ENCODE assay signal across 11 cellular contexts in the genomic region with DNA sequence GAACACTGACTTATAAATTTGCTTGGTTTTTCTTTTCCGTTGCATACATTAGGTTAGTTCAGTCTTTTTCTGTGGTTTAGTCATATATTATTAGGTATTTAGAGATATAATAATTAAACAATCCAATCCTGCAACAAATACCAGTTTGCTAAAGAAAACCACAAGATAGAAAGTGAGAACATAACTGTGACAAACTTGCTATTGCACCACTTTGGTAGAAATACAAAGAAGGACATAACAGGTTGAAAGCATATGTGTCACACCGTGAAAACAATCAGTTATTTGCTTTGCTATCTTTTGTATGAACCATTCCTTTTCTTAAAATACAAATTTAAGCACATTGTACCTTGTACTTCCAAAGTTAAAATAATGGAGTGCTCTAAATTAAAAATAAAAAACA. TPM values are rescaled to one million over a fixed set of nuclear protein-coding genes. Genes with fewer than 3 reads are reported as not detected.
DNase-seq lines count a peak whose midpoint lies in the region; ATAC-seq and TF ChIP-seq lines count a peak whose summit lies in the region.
"Had no signal": no experiment of that assay in that cellular context is flagged by ENCODE, and none has a peak within 500 bp of the region (broad histone marks: within the 10 kb centered on the region; RNA-seq: fewer than 3 reads in every experiment).

No MANE protein-coding gene starts in this region.

- H3K4me3 ChIP-seq in epithelial cell of esophagus (ENCODE audit: low read length), result no peak overlapping the region
- H3K4me3 ChIP-seq: ascending aorta had no signal

- peak; percentile 53 for ATAC-seq in GM18517 (IDR thresholded peaks at IDR 0.05; ENCODE audit: unreplicated experiment)
- peak; percentile 68 for ATAC-seq in GM21786 (IDR thresholded peaks at IDR 0.05; ENCODE audit: unreplicated experiment)
- peak; percentile 85 for ATAC-seq in HG03571 (IDR thresholded peaks at IDR 0.05; ENCODE audit: unreplicated experiment)

- DNase-seq in epithelial cell of esophagus (ENCODE audit: low read depth) (peak; percentile 66), DMS53 treated with DMSO at 0.1 percent for 48 hours (lab: John Stamatoyannopoulos, UW; ENCODE audit: unreplicated experiment) (no peak), Ammon's horn (ENCODE audit: low spot score) (no peak), A172 (ENCODE audit: low spot score) (no peak), NCI-H146 treated with DMSO at 0.1 percent for 48 hours (lab: John Stamatoyannopoulos, UW; ENCODE audit: unreplicated experiment) (no peak)
- DNase-seq: activated T-cell treated with anti-CD3 and anti-CD28 coated beads, Interleukin-2, amount 50 U/mL, for 24 hours; effector CD4-positive, alpha-beta T cell had no signal

- no peak for TF ChIP-seq CTCF in epithelial cell of esophagus (IDR thresholded peaks at IDR 0.05; ENCODE audit: insufficient read depth, low read depth, low read length, missing control alignments)

RNA-seq across cellular contexts. Expression of a gene that starts 42.0 kb away (rescaled TPM):
- total RNA-seq in A172 (2014; rRNA removed; shearing (Covaris generic)), result 6.5 and 6.7 TPM in 2 replicates
